Comparison of ENCODE assay signal across 8 cellular contexts in genomic region chr18:26383454-26384270, GRCh38.
DNase-seq lines count a peak whose midpoint lies in the region; ATAC-seq and TF ChIP-seq lines count a peak whose summit lies in the region.

No MANE protein-coding gene starts in this region.

- H3K79me2 ChIP-seq in SK-N-SH (ENCODE audit: insufficient read depth) (no peaks in the 10 kb centered on the region), neural progenitor cell (ENCODE audit: low read depth) (no peaks in the 10 kb centered on the region)

- H3K9me3 ChIP-seq in SK-N-SH: no peaks in the 10 kb centered on the region
- no peaks in the 10 kb centered on the region for H3K9me3 ChIP-seq in neural progenitor cell (ENCODE audit: low read depth)

- H3K9me2 ChIP-seq in SK-N-SH: no peaks in the 10 kb centered on the region

- TF ChIP-seq CTCF in LNCaP clone FGC (IDR thresholded peaks at IDR 0.05; ENCODE audit: control insufficient read depth, extremely low read depth, insufficient read depth) (peak; percentile 65), SK-N-SH (IDR thresholded peaks at IDR 0.05) (peak; percentile 88), neural progenitor cell (IDR thresholded peaks at IDR 0.05) (peak; percentile 85)

- no peaks in the 10 kb centered on the region for H3K27me3 ChIP-seq in SK-N-SH (ENCODE audit: insufficient read depth)
- H3K27me3 ChIP-seq in neural progenitor cell: no peaks in the 10 kb centered on the region

- ATAC-seq in GM21529 (IDR thresholded peaks at IDR 0.05; ENCODE audit: unreplicated experiment) (peak; percentile 94), GM18520 (IDR thresholded peaks at IDR 0.05; ENCODE audit: unreplicated experiment) (no peak)

- H3K36me3 Mint-ChIP-seq in neural progenitor cell: no peaks in the 10 kb centered on the region

- 8% methylated on average over 2 of the region's 2 CpGs for WGBS in SK-N-SH (ENCODE audit: low lambda C conversion rate)

- TF ChIP-seq EP300 in SK-N-SH (IDR thresholded peaks at IDR 0.05; ENCODE audit: borderline replicate concordance in 1 of 2, low read depth in 1 of 2, low read length in 1 of 2): no peak

- H3K4me1 Mint-ChIP-seq in neural progenitor cell: peaks cover 14% of the 10 kb centered on the region

- H3K9me3 Mint-ChIP-seq in neural progenitor cell: no peaks in the 10 kb centered on the region

- no peak overlapping the region for H3K4me3 ChIP-seq in LNCaP clone FGC (ENCODE audit: low read depth, low read length)
- no peak overlapping the region for H3K4me3 ChIP-seq in SK-N-SH (ENCODE audit: low read depth in 2 of 2, low read length in 1 of 2)
- H3K4me3 ChIP-seq in neural progenitor cell: no peak overlapping the region

- H3K4me2 ChIP-seq in SK-N-SH: no peak overlapping the region
- no peak overlapping the region for H3K4me2 ChIP-seq in neural progenitor cell

- H4K20me1 ChIP-seq in SK-N-SH (ENCODE audit: insufficient read depth) (no peaks in the 10 kb centered on the region), neural progenitor cell (ENCODE audit: low read depth) (no peaks in the 10 kb centered on the region)

- TF ChIP-seq RAD21 in SK-N-SH (IDR thresholded peaks at IDR 0.05; ENCODE audit: low read length): peak; percentile 80

- H3K4me1 ChIP-seq in SK-N-SH (ENCODE audit: control insufficient read depth in 1 of 2, insufficient read depth in 2 of 2, low read depth in 1 of 2, low read length in 1 of 2) (peaks cover 0 to 5% of the 10 kb centered on the region in 2 experiments; a peak in 2 of 4 replicates), neural progenitor cell (no peaks in the 10 kb centered on the region)

- DNase-seq in GDM1 (lab: John Stamatoyannopoulos, UW) (peak; percentile 5), LNCaP clone FGC (ENCODE audit: low read depth) (no peak), SK-N-SH (peak; percentile 40), fibroblast of peridontal ligament (ENCODE audit: extremely low read depth) (peak; percentile 78), neural progenitor cell (ENCODE audit: low spot score) (peak; percentile 53)
- DNase-seq in activated CD8-positive, alpha-beta memory T cell treated with anti-CD3 and anti-CD28 coated beads, Interleukin-2, amount 50 U/mL, for 48 hours: no peak

- POLR2A ChIA-PET in SK-N-SH (lab: Yijun Ruan, JAX): interaction anchor here (1.4 kb wide), 2 partner anchors 164 to 274 kb away, joined by 6 read pairs; partner anchors contain the start of gene KCTD1

- CTCF ChIA-PET in SK-N-SH (lab: Yijun Ruan, JAX): interaction anchor here (0.6 to 2.9 kb wide), 54 partner anchors 9 to 663 kb away, joined by 3 to 19 read pairs (median 4); partner anchors contain the start of gene KCTD1

- H3K36me3 ChIP-seq in SK-N-SH (replicated peaks in 1 of 2; ENCODE audit: control insufficient read depth in 1 of 2, insufficient read depth in 2 of 2, low read length in 1 of 2) (no peaks in the 10 kb centered on the region), neural progenitor cell (no peaks in the 10 kb centered on the region)

- H3K27me3 Mint-ChIP-seq in neural progenitor cell (ENCODE audit: insufficient read depth, low read depth): no peaks in the 10 kb centered on the region

- peak overlapping the region; percentile 48; the same call in 1 of the 2 replicates for H2AFZ ChIP-seq in SK-N-SH (ENCODE audit: low read depth)
- H2AFZ ChIP-seq in neural progenitor cell (replicated peaks): no peak overlapping the region

- no peak overlapping the region for H3K27ac Mint-ChIP-seq in neural progenitor cell

- no peak overlapping the region; a peak in 1 of 4 replicates for H3K27ac ChIP-seq in SK-N-SH (ENCODE audit: low read depth in 2 of 2, low read length in 1 of 2)
- H3K27ac ChIP-seq in neural progenitor cell: no peak overlapping the region

- H3F3A ChIP-seq in SK-N-SH (replicated peaks; ENCODE audit: insufficient read depth) (no peaks in the 10 kb centered on the region), neural progenitor cell (ENCODE audit: low read depth) (no peaks in the 10 kb centered on the region)

- H3K4me3 Mint-ChIP-seq in neural progenitor cell: no peak overlapping the region

- no peak overlapping the region for H3K9ac ChIP-seq in SK-N-SH
- H3K9ac ChIP-seq in neural progenitor cell: no peak overlapping the region

TF ChIP-seq in SK-N-SH, 30 proteins besides CTCF, POLR2A, EP300 and RAD21:
- TF ChIP-seq MXI1 (IDR thresholded peaks at IDR 0.05; ENCODE audit: low read depth, low read length): no peak
- TF ChIP-seq SMC3 (IDR thresholded peaks at IDR 0.05; ENCODE audit: low read depth, low read length): peak; percentile 75

Comparison
In these comparisons a context has a peak if more than half of its experiments do, and no peak if none do; other contexts are left out.
1. DNase-seq: peak in GDM1 (single experiment), SK-N-SH (single experiment), fibroblast of peridontal ligament (single experiment) and neural progenitor cell (single experiment); none in LNCaP clone FGC (single experiment) and activated CD8-positive, alpha-beta memory T cell treated with anti-CD3 and anti-CD28 coated beads, Interleukin-2, amount 50 U/mL, for 48 hours (single experiment).
2. Peak in every context shown above with its lines, with median percentiles within 50 percentile points of each other: CTCF ChIP-seq.